Comparison of ENCODE assay signal across 9 cellular contexts in genomic region chr6:46652603-46653438, GRCh38. TPM values are rescaled to one million over a fixed set of nuclear protein-coding genes. Genes with fewer than 3 reads are reported as not detected.
DNase-seq lines count a peak whose midpoint lies in the region; ATAC-seq, FAIRE-seq and TF ChIP-seq lines count a peak whose summit lies in the region.
"Had no signal": no experiment of that assay in that cellular context is flagged by ENCODE, and none has a peak within 500 bp of the region (broad histone marks: within the 10 kb centered on the region; RNA-seq: fewer than 3 reads in every experiment).

TSS of gene CYP39A1 (minus strand) at chr6:46652818. CDS start at chr6:46652582, 236 bp downstream.
TSS of gene SLC25A27 (plus strand) at chr6:46652975. CDS start at chr6:46653193, 218 bp downstream.

- no peaks in the 10 kb centered on the region for H3K9me3 ChIP-seq in spleen

- intact Hi-C loops in spleen (cut with DNase I; ENCODE audit: low total_unique reads) = no loop called here

- H3K4me1 ChIP-seq in spleen = peaks cover 0 to 30% (median 13%) of the 10 kb centered on the region in 6 donors

- 0 to 1% (median 1%) methylated on average over 27 to 72 of the region's 72 CpGs for WGBS in spleen, 5 donors

- H3K36me3 ChIP-seq in spleen = no peaks in the 10 kb centered on the region

- peak; percentile 69 for DNase-seq in 8988T
- DNase-seq in NCI-H2227 treated with DMSO at 0.1 percent for 48 hours (lab: John Stamatoyannopoulos, UW) = peak; percentile 76
- peak; percentile 80 for DNase-seq in activated CD4-positive, CD25-positive, alpha-beta regulatory T cell treated with anti-CD3 and anti-CD28 coated beads, Interleukin-2, amount 50 U/mL, for 72 hours
- peak; percentile 93 to 99 for DNase-seq in cerebellar nuclear complex (lab: John Stamatoyannopoulos, UW)
- DNase-seq in spleen = peak; percentile 96
- DNase-seq: DND-41 had no signal

- TF ChIP-seq POLR2A in spleen (IDR thresholded peaks at IDR 0.05) = no peak

- ATAC-seq in GM18868 (IDR thresholded peaks at IDR 0.05; ENCODE audit: unreplicated experiment) (peak; percentile 100), HG03139 (IDR thresholded peaks at IDR 0.05; ENCODE audit: unreplicated experiment) (peak; percentile 100)

- peak within 1 kb of the TSS in 7 of 8 donors; percentile 73 to 83 (median 76) for H3K27ac ChIP-seq in spleen

- H3K27me3 ChIP-seq in spleen (replicated peaks in 1 of 7) = peaks cover 0 to 46% (median 9%) of the 10 kb centered on the region in 7 donors

- H3K4me3 ChIP-seq in spleen = peak within 1 kb of the TSS; percentile 63 to 97 (median 84)

- FAIRE-seq in islet of Langerhans (lab: Jason Lieb, UNC) = peak; percentile 74

- no peak for TF ChIP-seq CTCF in spleen (IDR thresholded peaks at IDR 0.05 in 8 of 11, conservative IDR thresholded peaks at IDR 0.05 in 3 of 11)

RNA-seq across cellular contexts. Expression of gene CYP39A1, which starts in this region (rescaled TPM):
- total RNA-seq in spleen = 1 to 10 TPM in 3 of 7 donors, under 1 TPM in 4; 0.77 to 2.8 (median 0.97) TPM
- 1 to 10 TPM in 1 of 3 donors, under 1 TPM in 2; 0.39 to 1.2 (median 0.77) TPM for polyA plus RNA-seq in spleen

RNA-seq across cellular contexts. Expression of gene SLC25A27, which starts in this region (rescaled TPM):
- 10 to 100 TPM in 5 of 7 donors, 1 to 10 TPM in 2; 9.2 to 17.8 (median 11.3) TPM for total RNA-seq in spleen
- 10 to 100 TPM in 1 of 3 donors, 1 to 10 TPM in 2; 4.3 to 10.3 (median 7.9) TPM for polyA plus RNA-seq in spleen

Comparison
In these comparisons a context has a peak if more than half of its experiments do, and no peak if none do; other contexts are left out.
1. Peak in every context shown above with its lines: DNase-seq, ATAC-seq, H3K4me3 ChIP-seq and H3K27ac ChIP-seq.